ENCODE assay signal across 8 cellular contexts in genomic region chr9:127968717-127969383, GRCh38. TPM values are rescaled to one million over a fixed set of nuclear protein-coding genes. Genes with fewer than 3 reads are reported as not detected.
A peak's percentile ranks its signal among the peaks of the same experiment; 100 is the strongest.
DNase-seq lines count a peak whose midpoint lies in the region; ATAC-seq and TF ChIP-seq lines count a peak whose summit lies in the region.

No MANE protein-coding gene starts in this region.

- H3K27ac Mint-ChIP-seq in CD4-positive, CD25-positive, alpha-beta regulatory T cell = peak overlapping the region; percentile 98 to 99 (median 98)
- H3K27ac Mint-ChIP-seq in memory B cell = peak overlapping the region; percentile 92
- H3K27ac Mint-ChIP-seq in type B pancreatic cell = peak overlapping the region; percentile 94

- no peak for DNase-seq in CD4-positive, CD25-positive, alpha-beta regulatory T cell
- DNase-seq in NCI-H1092 treated with DMSO at 0.1 percent for 48 hours (lab: John Stamatoyannopoulos, UW) (peak; percentile 84), cardiac fibroblast (ENCODE audit: low read depth in 2 of 2) (peak; percentile 79 to 93), memory B cell (ENCODE audit: low spot score in 2 of 2) (no peak), type B pancreatic cell (ENCODE audit: extremely low spot score, unreplicated experiment) (no peak), OCI-M1 (lab: John Stamatoyannopoulos, UW) (no peak)

- H3K4me3 ChIP-seq in CD4-positive, CD25-positive, alpha-beta regulatory T cell (ENCODE audit: low read depth, low read length) = peak overlapping the region; percentile 81
- H3K4me3 ChIP-seq in cardiac fibroblast (replicated peaks in 1 of 2; ENCODE audit: low read depth in 2 of 2, low read length in 2 of 2) = no peak overlapping the region

- no peaks in the 10 kb centered on the region for H3K9me3 ChIP-seq in CD4-positive, CD25-positive, alpha-beta regulatory T cell (ENCODE audit: control insufficient read depth in 2 of 2, low read length in 2 of 2)

- H3K27ac ChIP-seq in CD4-positive, CD25-positive, alpha-beta regulatory T cell (ENCODE audit: insufficient read depth, low read length, poor library complexity, severe bottlenecking) = peak overlapping the region; percentile 91

- H3K36me3 Mint-ChIP-seq in CD4-positive, CD25-positive, alpha-beta regulatory T cell = peaks cover 41% of the 10 kb centered on the region
- H3K36me3 Mint-ChIP-seq in memory B cell = peaks cover 4% of the 10 kb centered on the region
- peaks cover 7% of the 10 kb centered on the region for H3K36me3 Mint-ChIP-seq in type B pancreatic cell

- H3K4me1 ChIP-seq in CD4-positive, CD25-positive, alpha-beta regulatory T cell (ENCODE audit: control insufficient read depth, insufficient read depth, low read length, poor library complexity, severe bottlenecking) = peaks cover 98% of the 10 kb centered on the region

- peaks cover 12 to 99% (median 67%) of the 10 kb centered on the region in 4 donors for H3K4me1 Mint-ChIP-seq in CD4-positive, CD25-positive, alpha-beta regulatory T cell
- H3K4me1 Mint-ChIP-seq in memory B cell (peaks cover 80% of the 10 kb centered on the region), type B pancreatic cell (ENCODE audit: unreplicated experiment) (peaks cover 64% of the 10 kb centered on the region)

- H3K36me3 ChIP-seq in CD4-positive, CD25-positive, alpha-beta regulatory T cell (ENCODE audit: control insufficient read depth, insufficient read depth, low read length) = peaks cover 5% of the 10 kb centered on the region

- TF ChIP-seq CTCF in cardiac fibroblast (IDR thresholded peaks at IDR 0.05; ENCODE audit: low read depth, low read length) = no peak
- TF ChIP-seq CTCF in type B pancreatic cell (conservative IDR thresholded peaks at IDR 0.05) = no peak

- peak overlapping the region; percentile 88 to 97 (median 95) for H3K4me3 Mint-ChIP-seq in CD4-positive, CD25-positive, alpha-beta regulatory T cell
- H3K4me3 Mint-ChIP-seq in memory B cell (peak overlapping the region; percentile 1), type B pancreatic cell (peak overlapping the region; percentile 62)

- no peak for ATAC-seq in CD4-positive, CD25-positive, alpha-beta regulatory T cell (ENCODE audit: low read depth in 2 of 2)
- ATAC-seq in memory B cell (ENCODE audit: low read depth) (no peak), HG02642 (IDR thresholded peaks at IDR 0.05; ENCODE audit: poor library complexity, unreplicated experiment) (no peak), HG02571 (IDR thresholded peaks at IDR 0.05; ENCODE audit: unreplicated experiment) (no peak)

- H3K27me3 Mint-ChIP-seq in CD4-positive, CD25-positive, alpha-beta regulatory T cell = peaks cover 6% of the 10 kb centered on the region
- H3K27me3 Mint-ChIP-seq in memory B cell (no peaks in the 10 kb centered on the region), type B pancreatic cell (no peaks in the 10 kb centered on the region)

- no peaks in the 10 kb centered on the region for H3K27me3 ChIP-seq in CD4-positive, CD25-positive, alpha-beta regulatory T cell (ENCODE audit: control insufficient read depth, insufficient read depth, low read length)

- H3K9me3 Mint-ChIP-seq in CD4-positive, CD25-positive, alpha-beta regulatory T cell = no peaks in the 10 kb centered on the region
- H3K9me3 Mint-ChIP-seq in memory B cell = no peaks in the 10 kb centered on the region
- H3K9me3 Mint-ChIP-seq in type B pancreatic cell = no peaks in the 10 kb centered on the region

RNA-seq across cellular contexts. Expression of gene EEIG1, which starts 11.9 kb away (rescaled TPM):
- total RNA-seq in CD4-positive, CD25-positive, alpha-beta regulatory T cell = 402 TPM
- 100 to 1,000 TPM; 140 to 190 (median 177) TPM for polyA plus RNA-seq in CD4-positive, CD25-positive, alpha-beta regulatory T cell
- total RNA-seq in type B pancreatic cell (ENCODE audit: low replicate concordance) = 61.1 and 74.8 TPM in 2 replicates

RNA-seq across cellular contexts. Expression of gene DPM2, which starts 31.2 kb away (rescaled TPM):
- total RNA-seq in CD4-positive, CD25-positive, alpha-beta regulatory T cell = 35.7 TPM
- 10 to 100 TPM; 27.5 to 30.6 (median 29.7) TPM for polyA plus RNA-seq in CD4-positive, CD25-positive, alpha-beta regulatory T cell
- total RNA-seq in type B pancreatic cell (ENCODE audit: low replicate concordance) = 41.6 and 56.3 TPM in 2 replicates

RNA-seq across cellular contexts. Expression of gene PIP5KL1, which starts 38.3 kb away (rescaled TPM):
- total RNA-seq in CD4-positive, CD25-positive, alpha-beta regulatory T cell = 3.3 TPM
- 1 to 10 TPM in 1 of 4 donors, under 1 TPM in 2, not detected in 1; 0.22 to 1.1 (median 0.81) TPM for polyA plus RNA-seq in CD4-positive, CD25-positive, alpha-beta regulatory T cell
- 5.8 and 9.4 TPM in 2 replicates for total RNA-seq in type B pancreatic cell (ENCODE audit: low replicate concordance)

RNA-seq across cellular contexts. Expression of gene ST6GALNAC4, which starts 52.0 kb away (rescaled TPM):
- total RNA-seq in CD4-positive, CD25-positive, alpha-beta regulatory T cell = 31.6 TPM
- polyA plus RNA-seq in CD4-positive, CD25-positive, alpha-beta regulatory T cell = 10 to 100 TPM; 23.1 to 23.8 (median 23.7) TPM
- total RNA-seq in type B pancreatic cell (ENCODE audit: low replicate concordance) = 11.9 and 17.5 TPM in 2 replicates

Comparison
In these comparisons a context has a peak if more than half of its experiments do, and no peak if none do; other contexts are left out.
1. DNase-seq: peak in NCI-H1092 treated with DMSO at 0.1 percent for 48 hours (single experiment) and cardiac fibroblast (2 of 2); none in CD4-positive, CD25-positive, alpha-beta regulatory T cell (0 of 3), memory B cell (0 of 2), type B pancreatic cell (single experiment) and OCI-M1 (single experiment).
2. H3K4me3 Mint-ChIP-seq: peak in every context shown above with its lines; median percentile 95 in CD4-positive, CD25-positive, alpha-beta regulatory T cell; 62 in type B pancreatic cell; 1 in memory B cell.
3. Peak in every context shown above with its lines, with median percentiles within 50 percentile points of each other: H3K27ac Mint-ChIP-seq.